In genomic region chr21:41466024-41466820, GRCh38 we compare ENCODE assay signal across 19 cellular contexts. TPM values are rescaled to one million over a fixed set of nuclear protein-coding genes. Genes with fewer than 3 reads are reported as not detected.
A peak's percentile ranks its signal among the peaks of the same experiment; 100 is the strongest.
DNase-seq lines count a peak whose midpoint lies in the region; ATAC-seq and TF ChIP-seq lines count a peak whose summit lies in the region.
"Had no signal": no experiment of that assay in that cellular context is flagged by ENCODE, and none has a peak within 500 bp of the region (broad histone marks: within the 10 kb centered on the region; RNA-seq: fewer than 3 reads in every experiment).

No MANE protein-coding gene starts in this region.

- peak overlapping the region; percentile 53 for H4K8ac ChIP-seq in neuronal stem cell (ENCODE audit: low read depth, low read length)

- DNase-seq in COLO829 (ENCODE audit: low spot score) (peak; percentile 89), Peyer's patch (peak in 2 of 3 donors; percentile 39 to 44), endothelial cell (ENCODE audit: low spot score) (no peak), neuronal stem cell (ENCODE audit: low spot score) (no peak), glutamatergic neuron (no peak), osteocyte (ENCODE audit: extremely low spot score, unreplicated experiment) (no peak)
- DNase-seq in activated CD4-positive, CD25-positive, alpha-beta regulatory T cell treated with anti-CD3 and anti-CD28 coated beads, Interleukin-2, amount 50 U/mL, for 72 hours = no peak
- DNase-seq: Calu3, GF-D8, KG1, MG63, NCI-H1092 treated with DMSO at 0.1 percent for 48 hours, NCI-H1694 treated with DMSO at 0.1 percent for 48 hours, NCI-H446, SIG-M5 had no signal

- H3K36me3 Mint-ChIP-seq in endothelial cell (ENCODE audit: low read depth, unreplicated experiment) (peaks cover 60% of the 10 kb centered on the region), glutamatergic neuron (ENCODE audit: unreplicated experiment) (peaks cover 14% of the 10 kb centered on the region), osteocyte (ENCODE audit: unreplicated experiment) (peaks cover 2% of the 10 kb centered on the region)
- H3K36me3 Mint-ChIP-seq: CD14-positive monocyte had no signal

- H3K9me3 Mint-ChIP-seq in endothelial cell (ENCODE audit: unreplicated experiment) = peaks cover 10% of the 10 kb centered on the region
- peaks cover 19% of the 10 kb centered on the region for H3K9me3 Mint-ChIP-seq in glutamatergic neuron (ENCODE audit: unreplicated experiment)
- no peaks in the 10 kb centered on the region for H3K9me3 Mint-ChIP-seq in osteocyte (ENCODE audit: unreplicated experiment)

- H3K18ac ChIP-seq in neuronal stem cell (ENCODE audit: low read length) = peak overlapping the region; percentile 73

- H3K4ac ChIP-seq in neuronal stem cell (ENCODE audit: low read length) = no peak overlapping the region

- no peaks in the 10 kb centered on the region for H3K79me1 ChIP-seq in neuronal stem cell (ENCODE audit: low read depth, low read length)

- no peaks in the 10 kb centered on the region for H3K4me1 Mint-ChIP-seq in endothelial cell (ENCODE audit: unreplicated experiment)
- H3K4me1 Mint-ChIP-seq in glutamatergic neuron (ENCODE audit: low read depth, unreplicated experiment) = peaks cover 21% of the 10 kb centered on the region
- H3K4me1 Mint-ChIP-seq in osteocyte (ENCODE audit: unreplicated experiment) = peaks cover 45% of the 10 kb centered on the region
- H3K4me1 Mint-ChIP-seq: CD14-positive monocyte had no signal

- H3K27me3 ChIP-seq in Peyer's patch (no peaks in the 10 kb centered on the region), neuronal stem cell (ENCODE audit: control insufficient read depth in 3 of 3, insufficient read depth in 3 of 3, low read depth in 1 of 3, low read length in 3 of 3) (no peaks in the 10 kb centered on the region)
- H3K27me3 ChIP-seq: MG63 had no signal

- no peaks in the 10 kb centered on the region for H3K9me3 ChIP-seq in Peyer's patch
- H3K9me3 ChIP-seq in neuronal stem cell (replicated peaks in 1 of 2; ENCODE audit: control insufficient read depth in 2 of 2, insufficient read depth in 1 of 2, low read depth in 1 of 2, low read length in 2 of 2) = no peaks in the 10 kb centered on the region
- H3K9me3 ChIP-seq: A549 had no signal

- no peak overlapping the region for H4K91ac ChIP-seq in neuronal stem cell (ENCODE audit: low read depth, low read length, poor library complexity)

- H2BK12ac ChIP-seq in neuronal stem cell (ENCODE audit: low read length) = no peak overlapping the region

- H2AFZ ChIP-seq in neuronal stem cell (ENCODE audit: low read length) = no peak overlapping the region
- H2AFZ ChIP-seq: GM23338 had no signal

- peaks cover 0 to 65% (median 0%) of the 10 kb centered on the region in 3 donors for H3K36me3 ChIP-seq in Peyer's patch
- no peaks in the 10 kb centered on the region for H3K36me3 ChIP-seq in neuronal stem cell (replicated peaks in 1 of 2; ENCODE audit: control insufficient read depth in 2 of 2, insufficient read depth in 2 of 2, low read length in 2 of 2)
- H3K36me3 ChIP-seq: MG63 had no signal

- no peak overlapping the region for H3K4me2 ChIP-seq in neuronal stem cell (ENCODE audit: insufficient read depth, low read length, poor library complexity, severe bottlenecking)
- H3K4me2 ChIP-seq: A549, GM23338 had no signal

- no peak overlapping the region for H3K27ac Mint-ChIP-seq in endothelial cell (ENCODE audit: unreplicated experiment)
- H3K27ac Mint-ChIP-seq in glutamatergic neuron (ENCODE audit: unreplicated experiment) = no peak overlapping the region
- no peak overlapping the region for H3K27ac Mint-ChIP-seq in osteocyte (ENCODE audit: unreplicated experiment)
- H3K27ac Mint-ChIP-seq: CD14-positive monocyte, GM23338 had no signal

- H2BK120ac ChIP-seq in neuronal stem cell (ENCODE audit: low read depth, low read length) = no peak overlapping the region

- ATAC-seq in GM21723 (IDR thresholded peaks at IDR 0.05; ENCODE audit: unreplicated experiment) = no peak
- ATAC-seq: A549, GM23338 had no signal

- H2AK5ac ChIP-seq in neuronal stem cell (ENCODE audit: low read depth, low read length) = peak overlapping the region; percentile 36

- H3K4me3 ChIP-seq in Peyer's patch = no peak overlapping the region
- peak overlapping the region in 1 of 2 donors; percentile 25 for H3K4me3 ChIP-seq in neuronal stem cell (ENCODE audit: low read length in 2 of 2)
- H3K4me3 ChIP-seq: A549, GM23338, MG63 had no signal

- H3K9ac ChIP-seq in neuronal stem cell (ENCODE audit: low read depth, low read length, poor library complexity) = no peak overlapping the region

- no peak overlapping the region for H3K14ac ChIP-seq in neuronal stem cell (ENCODE audit: low read length)

- peak overlapping the region; percentile 74 for H3K4me3 Mint-ChIP-seq in endothelial cell (ENCODE audit: unreplicated experiment)
- no peak overlapping the region for H3K4me3 Mint-ChIP-seq in glutamatergic neuron (ENCODE audit: unreplicated experiment)
- H3K4me3 Mint-ChIP-seq in osteocyte (ENCODE audit: unreplicated experiment) = no peak overlapping the region
- H3K4me3 Mint-ChIP-seq: CD14-positive monocyte, GM23338 had no signal

- no peak overlapping the region for H2BK15ac ChIP-seq in neuronal stem cell (ENCODE audit: low read length)

- no peak for TF ChIP-seq POLR2A in Peyer's patch (IDR thresholded peaks at IDR 0.05)

- WGBS in neuronal stem cell (ENCODE audit: extremely low coverage in 2 of 2, insufficient read length in 2 of 2, insufficient replicate concordance in 1 of 2), 2 donors = no CpG with 5 or more reads among the region's 23 CpGs

- H3K27me3 Mint-ChIP-seq in endothelial cell (ENCODE audit: unreplicated experiment) = no peaks in the 10 kb centered on the region
- peaks cover 4% of the 10 kb centered on the region for H3K27me3 Mint-ChIP-seq in glutamatergic neuron (ENCODE audit: unreplicated experiment)
- H3K27me3 Mint-ChIP-seq in osteocyte (ENCODE audit: unreplicated experiment) = no peaks in the 10 kb centered on the region

- no peak overlapping the region for H3K23ac ChIP-seq in neuronal stem cell (ENCODE audit: low read depth, low read length, poor library complexity)

- H3K27ac ChIP-seq in Peyer's patch (no peak overlapping the region), neuronal stem cell (replicated peaks; ENCODE audit: low read length) (no peak overlapping the region)
- H3K27ac ChIP-seq: A549 had no signal

- H3K4me1 ChIP-seq in Peyer's patch = no peaks in the 10 kb centered on the region
- H3K4me1 ChIP-seq in neuronal stem cell (ENCODE audit: control insufficient read depth in 2 of 2, insufficient read depth in 1 of 2, low read depth in 1 of 2, low read length in 2 of 2) = peaks cover 0 to 1% of the 10 kb centered on the region in 2 donors
- H3K4me1 ChIP-seq: A549 had no signal

- no peak overlapping the region for H2BK5ac ChIP-seq in neuronal stem cell (ENCODE audit: low read length)

- TF ChIP-seq CTCF in Peyer's patch (IDR thresholded peaks at IDR 0.05) (no peak), endothelial cell (IDR thresholded peaks at IDR 0.05; ENCODE audit: unreplicated experiment) (no peak), glutamatergic neuron (IDR thresholded peaks at IDR 0.05; ENCODE audit: partially characterized antibody, unreplicated experiment) (no peak), osteocyte (IDR thresholded peaks at IDR 0.05) (no peak)

RNA-seq across cellular contexts. Expression of gene MX1, which starts 40.2 kb away (rescaled TPM):
- total RNA-seq in Peyer's patch = 100 to 1,000 TPM in 1 of 4 donors, 10 to 100 TPM in 3; 52.4 to 109 (median 78.9) TPM
- 4.5 TPM for total RNA-seq in endothelial cell (ENCODE audit: unreplicated experiment)
- 0.91 TPM for polyA plus RNA-seq in neuronal stem cell (2013, experiment 1 of 2)
- polyA plus RNA-seq in neuronal stem cell (2013, experiment 2 of 2) = 0.75 TPM
- 1.5 TPM for total RNA-seq in glutamatergic neuron (ENCODE audit: unreplicated experiment)
- total RNA-seq in osteocyte = 4.0 and 5.0 TPM in 2 replicates

RNA-seq across cellular contexts. Expression of gene TMPRSS2, which starts 41.7 kb away (rescaled TPM):
- total RNA-seq in Peyer's patch = 100 to 1,000 TPM in 3 of 4 donors, 10 to 100 TPM in 1; 39.6 to 419 (median 352) TPM
- total RNA-seq in endothelial cell (ENCODE audit: unreplicated experiment) = 46.3 TPM
- polyA plus RNA-seq in neuronal stem cell (2013, experiment 1 of 2) = 0.07 TPM
- 0.07 TPM for polyA plus RNA-seq in neuronal stem cell (2013, experiment 2 of 2)
- total RNA-seq in glutamatergic neuron (ENCODE audit: unreplicated experiment) = not detected
- 0.21 and 1.7 TPM in 2 replicates for total RNA-seq in osteocyte
- polyA plus RNA-seq: A549, CD14-positive monocyte had no signal

Comparison
In these comparisons a context has a peak if more than half of its experiments do, and no peak if none do; other contexts are left out.
1. DNase-seq: peak in COLO829 (single experiment) and Peyer's patch (2 of 3); none in endothelial cell (single experiment), neuronal stem cell (single experiment), activated CD4-positive, CD25-positive, alpha-beta regulatory T cell treated with anti-CD3 and anti-CD28 coated beads, Interleukin-2, amount 50 U/mL, for 72 hours (single experiment), glutamatergic neuron (single experiment) and osteocyte (single experiment).
2. RNA of gene TMPRSS2, which starts 41.7 kb away (total RNA-seq): 39.6 to 419 TPM in Peyer's patch and 46.3 TPM in endothelial cell (single experiment); 0.21 to 1.7 TPM in osteocyte and not detected in glutamatergic neuron (single experiment); every median in the first group is over 10 times any median in the second.